15 cellular contexts compared by ENCODE assay signal in genomic region chr1:205066221-205066818, GRCh38. TPM values are rescaled to one million over a fixed set of nuclear protein-coding genes. Genes with fewer than 3 reads are reported as not detected.
A peak's percentile ranks its signal among the peaks of the same experiment; 100 is the strongest.
DNase-seq lines count a peak whose midpoint lies in the region; ATAC-seq and TF ChIP-seq lines count a peak whose summit lies in the region.
"Had no signal": no experiment of that assay in that cellular context is flagged by ENCODE, and none has a peak within 500 bp of the region (broad histone marks: within the 10 kb centered on the region; RNA-seq: fewer than 3 reads in every experiment).

No MANE protein-coding gene starts in this region.

- ATAC-seq in HCT116 (peak; percentile 76), GM18873 (IDR thresholded peaks at IDR 0.05; ENCODE audit: low FRiP score, unreplicated experiment) (no peak)
- ATAC-seq: activated CD4-positive, CD25-positive, alpha-beta regulatory T cell treated with anti-CD3 and anti-CD28 coated beads, Interleukin-2, amount 50 U/mL, for 24 hours; lower lobe of right lung had no signal

- H3K9me3 Mint-ChIP-seq in endodermal cell: no peaks in the 10 kb centered on the region

- TF ChIP-seq RAD21 in HCT116 (IDR thresholded peaks at IDR 0.05; ENCODE audit: low read depth): peak; percentile 37; the same call in 1 of the 2 replicates

- no peaks in the 10 kb centered on the region for H4K20me1 ChIP-seq in HCT116 (ENCODE audit: insufficient read depth)
- no peaks in the 10 kb centered on the region for H4K20me1 ChIP-seq in OCI-LY1 (ENCODE audit: insufficient read depth, low read length)
- H4K20me1 ChIP-seq in smooth muscle cell (ENCODE audit: low read depth): no peaks in the 10 kb centered on the region

- H3K36me3 ChIP-seq in HCT116 (ENCODE audit: control insufficient read depth in 1 of 2, insufficient read depth in 2 of 2, low read length in 2 of 2) (no peaks in the 10 kb centered on the region), OCI-LY1 (ENCODE audit: insufficient read depth, low read length) (no peaks in the 10 kb centered on the region), endodermal cell (ENCODE audit: control insufficient read depth, insufficient read depth, low read length) (no peaks in the 10 kb centered on the region), smooth muscle cell (ENCODE audit: low read depth) (no peaks in the 10 kb centered on the region)
- H3K36me3 ChIP-seq: lower lobe of right lung, SJCRH30, thyroid gland had no signal

- H3K9ac ChIP-seq in HCT116 (ENCODE audit: low read length) (no peak overlapping the region), OCI-LY1 (ENCODE audit: low read length) (no peak overlapping the region), endodermal cell (ENCODE audit: extremely low read depth, low read length, poor library complexity, severe bottlenecking) (no peak overlapping the region), smooth muscle cell (ENCODE audit: low read depth) (no peak overlapping the region)
- H3K9ac ChIP-seq: GM23248 had no signal

- POLR2A ChIA-PET in HCT116 (lab: Charles Lee): no interaction called here

- TF ChIP-seq POLR2A in HCT116 (IDR thresholded peaks at IDR 0.05; ENCODE audit: borderline replicate concordance, extremely low read depth, insufficient read depth, insufficient read length): no peak

- no peak overlapping the region for H2AFZ ChIP-seq in HCT116 (ENCODE audit: low read depth, low read length, poor library complexity, severe bottlenecking)
- H2AFZ ChIP-seq in OCI-LY1 (ENCODE audit: low read length): no peak overlapping the region
- H2AFZ ChIP-seq in smooth muscle cell (ENCODE audit: low read depth): no peak overlapping the region
- H2AFZ ChIP-seq: GM23248 had no signal

- no TSS peak for BruUV-seq in HCT116 (replicated peaks; lab: Mats Ljungman, UMichigan)

- no peaks in the 10 kb centered on the region for H3K36me3 Mint-ChIP-seq in endodermal cell (ENCODE audit: low read depth)

- no peak overlapping the region for H3K27ac ChIP-seq in HCT116 (ENCODE audit: low read depth, low read length)
- H3K27ac ChIP-seq in OCI-LY1 (ENCODE audit: low read depth, low read length, poor library complexity, severe bottlenecking): no peak overlapping the region
- no peak overlapping the region for H3K27ac ChIP-seq in endodermal cell (ENCODE audit: low read depth, low read length)
- H3K27ac ChIP-seq in smooth muscle cell (ENCODE audit: low read depth): no peak overlapping the region
- H3K27ac ChIP-seq: GM23248, lower lobe of right lung, SJCRH30, thyroid gland had no signal

- no peaks in the 10 kb centered on the region for H3F3A ChIP-seq in OCI-LY1 (ENCODE audit: insufficient read depth, low read length)
- no peaks in the 10 kb centered on the region for H3F3A ChIP-seq in smooth muscle cell (ENCODE audit: low read depth)

- CTCF ChIA-PET in HCT116 (lab: Charles Lee): interaction anchor here (0.8 to 2.2 kb wide), 4 partner anchors 10 to 259 kb away, joined by 3 to 14 read pairs (median 4); no protein-coding TSS in a partner anchor

- RAD21 ChIA-PET in HCT116 (lab: Charles Lee; ENCODE audit: low non-redundant PET in 1 of 2, low total read pairs in 2 of 2, uncharacterized antibody in 2 of 2, unreplicated experiment in 2 of 2): interaction anchor here (1.1 to 1.3 kb wide), 2 partner anchors 77 kb away, joined by 6 to 8 read pairs; no protein-coding TSS in a partner anchor

- no peak overlapping the region for H3K27ac Mint-ChIP-seq in endodermal cell

- H3K4me2 ChIP-seq in HCT116 (ENCODE audit: low read length): no peak overlapping the region
- no peak overlapping the region for H3K4me2 ChIP-seq in OCI-LY1 (ENCODE audit: low read length)
- no peak overlapping the region for H3K4me2 ChIP-seq in smooth muscle cell

- TF ChIP-seq CTCF in HCT116 (IDR thresholded peaks at IDR 0.05 in 2 of 3, conservative IDR thresholded peaks at IDR 0.05 in 1 of 3; ENCODE audit: borderline replicate concordance in 1 of 3, insufficient read depth in 1 of 3, low read depth in 2 of 3, low read length in 2 of 3) (peak; percentile 42 to 63 (median 48); a peak in 4 of 6 replicates), OCI-LY1 (IDR thresholded peaks at IDR 0.05; ENCODE audit: low read length) (peak; percentile 34; the same call in 1 of the 2 replicates), endodermal cell (conservative IDR thresholded peaks at IDR 0.05) (peak; percentile 58), smooth muscle cell (IDR thresholded peaks at IDR 0.05; ENCODE audit: borderline replicate concordance, insufficient read depth, poor library complexity, severe bottlenecking) (peak; percentile 13)

- 89 to 98% methylated on average over 4 to 13 of the region's 13 CpGs for WGBS in endodermal cell (ENCODE audit: insufficient coverage in 1 of 2, insufficient read length in 1 of 2), 2 experiments
- 76% methylated on average over 13 of the region's 13 CpGs for WGBS in smooth muscle cell (ENCODE audit: low lambda C conversion rate)

- H3K79me2 ChIP-seq in HCT116 (ENCODE audit: insufficient read depth, low read length) (no peaks in the 10 kb centered on the region), OCI-LY1 (ENCODE audit: insufficient read depth, low read length) (no peaks in the 10 kb centered on the region), smooth muscle cell (ENCODE audit: low read depth) (no peaks in the 10 kb centered on the region)

- no peaks in the 10 kb centered on the region for H3K27me3 Mint-ChIP-seq in endodermal cell (ENCODE audit: insufficient read depth)

- H3K4me1 Mint-ChIP-seq in endodermal cell: no peaks in the 10 kb centered on the region

- H3K27me3 ChIP-seq in HCT116 (ENCODE audit: insufficient read depth, low read length) (no peaks in the 10 kb centered on the region), OCI-LY1 (ENCODE audit: insufficient read depth, low read length) (peaks cover 4% of the 10 kb centered on the region; the same call in 1 of the 2 replicates), endodermal cell (ENCODE audit: control insufficient read depth, insufficient read depth, low read length, poor library complexity, severe bottlenecking) (no peaks in the 10 kb centered on the region), smooth muscle cell (ENCODE audit: low read depth) (no peaks in the 10 kb centered on the region)
- H3K27me3 ChIP-seq: thyroid gland had no signal

- no peak overlapping the region for H3K4me3 ChIP-seq in HCT116 (replicated peaks in 1 of 2; ENCODE audit: low read depth in 1 of 2, low read length in 2 of 2)
- H3K4me3 ChIP-seq in OCI-LY1 (ENCODE audit: low read depth, low read length, poor library complexity, severe bottlenecking): no peak overlapping the region
- H3K4me3 ChIP-seq in endodermal cell (ENCODE audit: low read length): no peak overlapping the region
- no peak overlapping the region for H3K4me3 ChIP-seq in smooth muscle cell
- H3K4me3 ChIP-seq: GM23248, lower lobe of right lung, SJCRH30, thyroid gland had no signal

- intact Hi-C loops in HCT116 (cut with micrococcal nuclease): no loop called here

- peak; percentile 10 for DNase-seq in HCT116 (ENCODE audit: low read depth, low spot score)
- DNase-seq in endodermal cell: peak; percentile 86
- no peak for DNase-seq in smooth muscle cell (lab: John Stamatoyannopoulos, UW; ENCODE audit: unreplicated experiment)
- no peak for DNase-seq in SW480 (ENCODE audit: low spot score)
- no peak for DNase-seq in T-helper 2 cell
- DNase-seq: amniotic stem cell, Caco-2, GM23248, lower lobe of right lung, NCI-H774, SJCRH30, thyroid gland had no signal

- H3K4me3 Mint-ChIP-seq in endodermal cell: no peak overlapping the region

- H3K9me2 ChIP-seq in HCT116 (ENCODE audit: insufficient read depth): no peaks in the 10 kb centered on the region
- H3K9me2 ChIP-seq in OCI-LY1 (ENCODE audit: low read depth, low read length): no peaks in the 10 kb centered on the region

- no peaks in the 10 kb centered on the region; a peak in 1 of 4 replicates for H3K4me1 ChIP-seq in HCT116 (ENCODE audit: control insufficient read depth in 1 of 2, insufficient read depth in 2 of 2, low read length in 2 of 2)
- H3K4me1 ChIP-seq in OCI-LY1 (ENCODE audit: insufficient read depth, low read length, severe bottlenecking): no peaks in the 10 kb centered on the region
- no peaks in the 10 kb centered on the region for H3K4me1 ChIP-seq in endodermal cell (ENCODE audit: control insufficient read depth, insufficient read depth, low read length)
- no peaks in the 10 kb centered on the region for H3K4me1 ChIP-seq in smooth muscle cell (ENCODE audit: low read depth)
- H3K4me1 ChIP-seq: Caco-2, lower lobe of right lung had no signal

- H3K9me3 ChIP-seq in HCT116 (ENCODE audit: control insufficient read depth in 1 of 2, insufficient read depth in 1 of 2, low read depth in 1 of 2, low read length in 2 of 2) (no peaks in the 10 kb centered on the region), OCI-LY1 (ENCODE audit: low read length) (no peaks in the 10 kb centered on the region), endodermal cell (ENCODE audit: control insufficient read depth, low read length) (no peaks in the 10 kb centered on the region), smooth muscle cell (replicated peaks; ENCODE audit: low read depth) (no peaks in the 10 kb centered on the region)
- H3K9me3 ChIP-seq: Caco-2, lower lobe of right lung, SJCRH30, thyroid gland had no signal

RNA-seq across cellular contexts. Expression of gene TMEM81, which starts 17.9 kb away (rescaled TPM):
- total RNA-seq in HCT116 (2021; ENCODE audit: unreplicated experiment) (4.9 TPM), endodermal cell (1 to 10 TPM; 4.9 to 6.2 TPM), smooth muscle cell (0.54 and 1.9 TPM in 2 replicates)
- 3.0 and 4.1 TPM in 2 replicates for polyA plus RNA-seq in HCT116 (2012)
- 3.2 TPM for polyA plus RNA-seq in endodermal cell (2013, experiment 1 of 2)
- polyA plus RNA-seq in endodermal cell (2013, experiment 2 of 2): 3.1 TPM
- polyA plus RNA-seq in smooth muscle cell: 0.92 and 1.8 TPM in 2 replicates

RNA-seq across cellular contexts. Expression of gene CNTN2, which starts 23.3 kb away (rescaled TPM):
- total RNA-seq in HCT116 (2021; ENCODE audit: unreplicated experiment): 0.15 TPM
- 0.21 and 0.33 TPM in 2 replicates for polyA plus RNA-seq in HCT116 (2012)
- under 1 TPM in 1 of 2 donors, not detected in 1; 0.13 TPM for total RNA-seq in endodermal cell
- 91.1 TPM for polyA plus RNA-seq in endodermal cell (2013, experiment 1 of 2)
- polyA plus RNA-seq in endodermal cell (2013, experiment 2 of 2): 76.3 TPM
- total RNA-seq in smooth muscle cell: not detected in 2 replicates
- polyA plus RNA-seq in smooth muscle cell: 0.53 TPM in 1 of 2 replicates, not detected in the other
- total RNA-seq: Caco-2, GM23248, lower lobe of right lung had no signal
- polyA plus RNA-seq: GM23248 had no signal

RNA-seq across cellular contexts. Expression of gene RBBP5, which starts 55.5 kb away (rescaled TPM):
- total RNA-seq in HCT116 (2021; ENCODE audit: unreplicated experiment): 24.5 TPM
- 7.3 and 8.5 TPM in 2 replicates for polyA plus RNA-seq in HCT116 (2012)
- total RNA-seq in endodermal cell: 10 to 100 TPM; 17.8 to 23.6 TPM
- 17.2 TPM for polyA plus RNA-seq in endodermal cell (2013, experiment 1 of 2)
- polyA plus RNA-seq in endodermal cell (2013, experiment 2 of 2): 16.8 TPM
- 18.8 and 19.0 TPM in 2 replicates for total RNA-seq in smooth muscle cell
- 9.3 and 12.8 TPM in 2 replicates for polyA plus RNA-seq in smooth muscle cell

Comparison
In these comparisons a context has a peak if more than half of its experiments do, and no peak if none do; other contexts are left out.
1. DNase-seq: peak in HCT116 (single experiment) and endodermal cell (single experiment); none in smooth muscle cell (single experiment), SW480 (single experiment) and T-helper 2 cell (0 of 5).
2. Peak in every context shown above with its lines, with median percentiles within 50 percentile points of each other: CTCF ChIP-seq.